In genomic region chr20:35767683-35768402, GRCh38 we compare ENCODE assay signal across 8 cellular contexts. TPM values are rescaled to one million over a fixed set of nuclear protein-coding genes. Genes with fewer than 3 reads are reported as not detected.
A peak's percentile ranks its signal among the peaks of the same experiment; 100 is the strongest.
DNase-seq lines count a peak whose midpoint lies in the region; ATAC-seq and TF ChIP-seq lines count a peak whose summit lies in the region.
"Not testable (repeated sequence)": the region's sequence is repeated elsewhere in the genome, so short reads cannot be mapped to it uniquely, and the experiment has no call there.

No MANE protein-coding gene starts in this region.

- not testable (repeated sequence) for TF ChIP-seq CTCF in A673 (conservative IDR thresholded peaks at IDR 0.05; ENCODE audit: low read depth, low read length); lower lobe of right lung (IDR thresholded peaks at IDR 0.05)

- not testable (repeated sequence) for BruUV-seq in A673 (replicated peaks; lab: Mats Ljungman, UMichigan)

- H3K4me3 Mint-ChIP-seq in activated T-cell treated with anti-CD3 and anti-CD28 coated beads, Interleukin-2, amount 50 U/mL, for 24 hours = peak overlapping the region; percentile 74
- H3K4me3 Mint-ChIP-seq in effector memory CD8-positive, alpha-beta T cell = peak overlapping the region; percentile 82 to 85

- intact Hi-C loops in A673 (cut with micrococcal nuclease; ENCODE audit: unreplicated experiment); lower lobe of right lung (cut with DNase I): not testable (repeated sequence)

- H3K4me3 ChIP-seq in A673 (ENCODE audit: low read depth, low read length, poor library complexity, severe bottlenecking); lower lobe of right lung: not testable (repeated sequence)

- not testable (repeated sequence) for H3K36me3 ChIP-seq in A673 (ENCODE audit: insufficient read depth, low read length, poor library complexity, severe bottlenecking); lower lobe of right lung

- CTCF ChIA-PET in A673 (lab: Charles Lee) = not testable (repeated sequence)

- POLR2A ChIA-PET in A673 (lab: Charles Lee; ENCODE audit: low non-redundant PET) = not testable (repeated sequence)

- H3K27me3 ChIP-seq in A673 (replicated peaks; ENCODE audit: insufficient read depth, low read depth, low read length, poor library complexity); lower lobe of right lung (ENCODE audit: low read depth): not testable (repeated sequence)

- H3K27me3 Mint-ChIP-seq in activated T-cell treated with anti-CD3 and anti-CD28 coated beads, Interleukin-2, amount 50 U/mL, for 24 hours; effector memory CD8-positive, alpha-beta T cell: not testable (repeated sequence)

- H3K9me3 Mint-ChIP-seq in activated T-cell treated with anti-CD3 and anti-CD28 coated beads, Interleukin-2, amount 50 U/mL, for 24 hours; effector memory CD8-positive, alpha-beta T cell: not testable (repeated sequence)

- peaks cover 43% of the 10 kb centered on the region for H3K4me1 Mint-ChIP-seq in activated T-cell treated with anti-CD3 and anti-CD28 coated beads, Interleukin-2, amount 50 U/mL, for 24 hours (ENCODE audit: low read depth)
- peaks cover 39 to 43% of the 10 kb centered on the region in 2 donors for H3K4me1 Mint-ChIP-seq in effector memory CD8-positive, alpha-beta T cell (ENCODE audit: low read depth in 2 of 2)

- ATAC-seq in HG03103 (IDR thresholded peaks at IDR 0.05; ENCODE audit: low read depth, unreplicated experiment) (peak; percentile 47), lower lobe of right lung (peak; percentile 11 to 23)
- peak; percentile 47 for ATAC-seq in effector memory CD8-positive, alpha-beta T cell (replicated peaks)

- in situ Hi-C loops in GM18951 (cut with MboI; ENCODE audit: low sequenced_read_pairs, unreplicated experiment) = not testable (repeated sequence)

- peak; percentile 71 for TF ChIP-seq POLR2A in GM18951 (IDR thresholded peaks at IDR 0.05; ENCODE audit: extremely low read depth, insufficient read depth, insufficient read length)

- H3K9me3 ChIP-seq in A673 (ENCODE audit: low read depth, low read length, poor library complexity, severe bottlenecking); lower lobe of right lung: not testable (repeated sequence)

- H3K4me1 ChIP-seq in A673 (ENCODE audit: insufficient read depth, low read length, poor library complexity, severe bottlenecking) (peaks cover 19% of the 10 kb centered on the region), lower lobe of right lung (peaks cover 48% of the 10 kb centered on the region)

- H3K27ac Mint-ChIP-seq in activated T-cell treated with anti-CD3 and anti-CD28 coated beads, Interleukin-2, amount 50 U/mL, for 24 hours = peak overlapping the region; percentile 99
- peak overlapping the region; percentile 98 to 100 for H3K27ac Mint-ChIP-seq in effector memory CD8-positive, alpha-beta T cell

- H3K36me3 Mint-ChIP-seq in activated T-cell treated with anti-CD3 and anti-CD28 coated beads, Interleukin-2, amount 50 U/mL, for 24 hours (ENCODE audit: low read depth) = peaks cover 11% of the 10 kb centered on the region
- H3K36me3 Mint-ChIP-seq in effector memory CD8-positive, alpha-beta T cell (ENCODE audit: insufficient read depth) = peaks cover 32% of the 10 kb centered on the region

- DNase-seq in A673 (ENCODE audit: low spot score) = not testable (repeated sequence)
- DNase-seq in RPMI8226 (peak; percentile 76), lower lobe of right lung (peak; percentile 59)
- DNase-seq in activated T-cell treated with anti-CD3 and anti-CD28 coated beads, Interleukin-2, amount 50 U/mL, for 24 hours = peak; percentile 67
- DNase-seq in effector memory CD8-positive, alpha-beta T cell = peak; percentile 66 to 68 (median 67)
- DNase-seq in stimulated activated CD4-positive, alpha-beta T cell treated with anti-CD3 and anti-CD28 coated beads, Interleukin-15, amount 100 ng/mL, for 48 hours (ENCODE audit: low read depth in 2 of 2) = peak; percentile 26 to 35

- H3K27ac ChIP-seq in A673 (ENCODE audit: low read depth, low read length, poor library complexity, severe bottlenecking) = peak overlapping the region; percentile 65
- peak overlapping the region; percentile 96 for H3K27ac ChIP-seq in lower lobe of right lung

RNA-seq across cellular contexts. Expression of gene PHF20, which starts 4.0 kb away (rescaled TPM):
- total RNA-seq in A673 (2021) = 43.0 and 49.6 TPM in 2 replicates
- total RNA-seq in lower lobe of right lung = 47.9 TPM

RNA-seq across cellular contexts. Expression of gene RBM39, which starts 25.8 kb away (rescaled TPM):
- 316 and 329 TPM in 2 replicates for total RNA-seq in A673 (2021)
- 299 TPM for total RNA-seq in lower lobe of right lung
